1 cellular context compared by ENCODE assay signal in genomic region chr11:34552270-34552669, GRCh38.
TF ChIP-seq lines count a peak whose summit lies in the region.

No MANE protein-coding gene starts in this region.

TF ChIP-seq in H1, 55 proteins besides CTCF, POLR2A, EP300 and RAD21:
- TF ChIP-seq RBBP5 (IDR thresholded peaks at IDR 0.05; ENCODE audit: borderline replicate concordance, low read depth, low read length) (no peak), CHD2 (IDR thresholded peaks at IDR 0.05; ENCODE audit: low read length) (no peak), YY1 (IDR thresholded peaks at IDR 0.05; ENCODE audit: low read depth, low read length) (no peak), JUN (IDR thresholded peaks at IDR 0.05; ENCODE audit: low read depth, low read length) (no peak)
